ENCODE assay signal across 1 cellular context in genomic region chr17:58631523-58632323, GRCh38.
A peak's percentile ranks its signal among the peaks of the same experiment; 100 is the strongest.
TF ChIP-seq lines count a peak whose summit lies in the region.

No MANE protein-coding gene starts in this region.

TF ChIP-seq in SK-N-SH, 30 proteins besides CTCF, POLR2A, EP300 and RAD21 (continued from another document):
- TF ChIP-seq, protein P1, sequence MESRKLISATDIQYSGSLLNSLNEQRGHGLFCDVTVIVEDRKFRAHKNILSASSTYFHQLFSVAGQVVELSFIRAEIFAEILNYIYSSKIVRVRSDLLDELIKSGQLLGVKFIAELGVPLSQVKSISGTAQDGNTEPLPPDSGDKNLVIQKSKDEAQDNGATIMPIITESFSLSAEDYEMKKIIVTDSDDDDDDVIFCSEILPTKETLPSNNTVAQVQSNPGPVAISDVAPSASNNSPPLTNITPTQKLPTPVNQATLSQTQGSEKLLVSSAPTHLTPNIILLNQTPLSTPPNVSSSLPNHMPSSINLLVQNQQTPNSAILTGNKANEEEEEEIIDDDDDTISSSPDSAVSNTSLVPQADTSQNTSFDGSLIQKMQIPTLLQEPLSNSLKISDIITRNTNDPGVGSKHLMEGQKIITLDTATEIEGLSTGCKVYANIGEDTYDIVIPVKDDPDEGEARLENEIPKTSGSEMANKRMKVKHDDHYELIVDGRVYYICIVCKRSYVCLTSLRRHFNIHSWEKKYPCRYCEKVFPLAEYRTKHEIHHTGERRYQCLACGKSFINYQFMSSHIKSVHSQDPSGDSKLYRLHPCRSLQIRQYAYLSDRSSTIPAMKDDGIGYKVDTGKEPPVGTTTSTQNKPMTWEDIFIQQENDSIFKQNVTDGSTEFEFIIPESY (IDR thresholded peaks at IDR 0.05; ENCODE audit: borderline replicate concordance, low read depth): peak; percentile 95
- TF ChIP-seq GATA2 (CRISPR knock-in tag; IDR thresholded peaks at IDR 0.05): peak; percentile 33; the same call in 1 of the 2 replicates
- TF ChIP-seq SMC3 (IDR thresholded peaks at IDR 0.05; ENCODE audit: low read depth, low read length): peak; percentile 32; the same call in 1 of the 2 replicates
- TF ChIP-seq, protein P2, sequence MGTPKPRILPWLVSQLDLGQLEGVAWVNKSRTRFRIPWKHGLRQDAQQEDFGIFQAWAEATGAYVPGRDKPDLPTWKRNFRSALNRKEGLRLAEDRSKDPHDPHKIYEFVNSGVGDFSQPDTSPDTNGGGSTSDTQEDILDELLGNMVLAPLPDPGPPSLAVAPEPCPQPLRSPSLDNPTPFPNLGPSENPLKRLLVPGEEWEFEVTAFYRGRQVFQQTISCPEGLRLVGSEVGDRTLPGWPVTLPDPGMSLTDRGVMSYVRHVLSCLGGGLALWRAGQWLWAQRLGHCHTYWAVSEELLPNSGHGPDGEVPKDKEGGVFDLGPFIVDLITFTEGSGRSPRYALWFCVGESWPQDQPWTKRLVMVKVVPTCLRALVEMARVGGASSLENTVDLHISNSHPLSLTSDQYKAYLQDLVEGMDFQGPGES (IDR thresholded peaks at IDR 0.05; ENCODE audit: low read depth, low read length): no peak
- no peak for TF ChIP-seq EZH2phosphoT487 (IDR thresholded peaks at IDR 0.05; ENCODE audit: borderline replicate concordance, low read depth)
- peak; percentile 100 for TF ChIP-seq POLR2AphosphoS5 (IDR thresholded peaks at IDR 0.05; ENCODE audit: low read depth, low read length)
- TF ChIP-seq, protein P3, sequence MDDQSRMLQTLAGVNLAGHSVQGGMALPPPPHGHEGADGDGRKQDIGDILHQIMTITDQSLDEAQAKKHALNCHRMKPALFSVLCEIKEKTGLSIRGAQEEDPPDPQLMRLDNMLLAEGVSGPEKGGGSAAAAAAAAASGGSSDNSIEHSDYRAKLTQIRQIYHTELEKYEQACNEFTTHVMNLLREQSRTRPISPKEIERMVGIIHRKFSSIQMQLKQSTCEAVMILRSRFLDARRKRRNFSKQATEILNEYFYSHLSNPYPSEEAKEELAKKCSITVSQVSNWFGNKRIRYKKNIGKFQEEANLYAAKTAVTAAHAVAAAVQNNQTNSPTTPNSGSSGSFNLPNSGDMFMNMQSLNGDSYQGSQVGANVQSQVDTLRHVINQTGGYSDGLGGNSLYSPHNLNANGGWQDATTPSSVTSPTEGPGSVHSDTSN (IDR thresholded peaks at IDR 0.05): peak; percentile 84
- TF ChIP-seq JUND (IDR thresholded peaks at IDR 0.05): peak; percentile 92
- peak; percentile 83 for TF ChIP-seq RCOR1 (IDR thresholded peaks at IDR 0.05; ENCODE audit: low read length)
- 0 out of 2 replicates have a peak, but pooled peaks have one; percentile 42 for TF ChIP-seq NFIC (IDR thresholded peaks at IDR 0.05; ENCODE audit: borderline replicate concordance)
- TF ChIP-seq FOSL2 (IDR thresholded peaks at IDR 0.05; ENCODE audit: borderline replicate concordance, low read depth): peak; percentile 46; the same call in 1 of the 2 replicates
- TF ChIP-seq YY1 (IDR thresholded peaks at IDR 0.05; ENCODE audit: low read depth): no peak
- TF ChIP-seq MXI1 (IDR thresholded peaks at IDR 0.05; ENCODE audit: low read depth, low read length): peak; percentile 71; the same call in 1 of the 2 replicates
- peak; percentile 41; the same call in 1 of the 2 replicates for TF ChIP-seq GABPA (IDR thresholded peaks at IDR 0.05; ENCODE audit: low read depth)
- TF ChIP-seq FOXM1 (IDR thresholded peaks at IDR 0.05; ENCODE audit: low read depth): no peak
- TF ChIP-seq MAX (IDR thresholded peaks at IDR 0.05; ENCODE audit: low read depth): peak; percentile 50
- TF ChIP-seq TEAD4 (IDR thresholded peaks at IDR 0.05; ENCODE audit: borderline replicate concordance, insufficient read depth): peak; percentile 85
- TF ChIP-seq RXRA (IDR thresholded peaks at IDR 0.05; ENCODE audit: borderline replicate concordance, low read depth): peak; percentile 71
